Comparison of ENCODE assay signal across 23 cellular contexts in genomic region chr21:27776925-27777553, GRCh38.
DNase-seq lines count a peak whose midpoint lies in the region; ATAC-seq, FAIRE-seq and TF ChIP-seq lines count a peak whose summit lies in the region.
"Had no signal": no experiment of that assay in that cellular context is flagged by ENCODE, and none has a peak within 500 bp of the region (broad histone marks: within the 10 kb centered on the region; RNA-seq: fewer than 3 reads in every experiment).

No MANE protein-coding gene starts in this region.

- DNase-seq in Right ventricle myocardium superior = peak; percentile 54
- no peak for DNase-seq in right atrium auricular region (ENCODE audit: low spot score)
- peak; percentile 48 for DNase-seq in fibroblast of pulmonary artery (ENCODE audit: low read depth)
- DNase-seq in HepG2 (ENCODE audit: low spot score) = no peak
- peak in 1 of 2 donors; percentile 55 for DNase-seq in aorta
- DNase-seq in NCI-H1436 treated with DMSO at 0.1 percent for 48 hours (lab: John Stamatoyannopoulos, UW) = no peak
- no peak for DNase-seq in NK-92 treated with Interleukin-12 subunit alpha and Interleukin-12 subunit beta, amount 100 ng/mL, for 24 hours (lab: John Stamatoyannopoulos, UW)
- DNase-seq: ACHN; activated CD4-positive, alpha-beta T cell treated with anti-CD3 and anti-CD28 coated beads, Interleukin-2, amount 50 U/mL, for 48 hours; activated gamma-delta T cell; C1 segment of cervical spinal cord; HCEC 1CT; head of caudate nucleus; naive B cell; NCI-H1694 treated with DMSO at 0.1 percent for 48 hours; NCI-H82; PC-9 had no signal

- no TSS peak for BruUV-seq in HepG2 (replicated peaks; lab: Mats Ljungman, UMichigan)

- intact Hi-C loops in Right ventricle myocardium superior (cut with DNase I) = no loop called here
- intact Hi-C loops in HepG2 (cut with micrococcal nuclease; ENCODE audit: unreplicated experiment) = no loop called here
- intact Hi-C loops in aorta (cut with DNase I) = no loop called here

- H3K27me3 ChIP-seq in right atrium auricular region (no peaks in the 10 kb centered on the region), HepG2 (ENCODE audit: control insufficient read depth in 1 of 2, insufficient read depth in 2 of 2, low read length in 2 of 2) (no peaks in the 10 kb centered on the region; a peak in 1 of 5 replicates), aorta (ENCODE audit: control insufficient read depth in 1 of 2, insufficient read depth in 2 of 2, low read length in 1 of 2) (no peaks in the 10 kb centered on the region)
- H3K27me3 ChIP-seq: SJCRH30 had no signal

- in situ Hi-C loops in HepG2 (cut with HindIII; ENCODE audit: extremely low pct_ligation_motif_present, low pct_unique_long_range_greater_than_20kb) = no loop called here

- no peaks in the 10 kb centered on the region for H3K79me2 ChIP-seq in HepG2 (ENCODE audit: insufficient read depth, low read length)

- H2AFZ ChIP-seq in HepG2 (ENCODE audit: low read length) = no peak overlapping the region
- H2AFZ ChIP-seq: PC-9 had no signal

- H4K20me1 ChIP-seq in HepG2 (ENCODE audit: insufficient read depth, low read length) = no peaks in the 10 kb centered on the region

- H3K9ac ChIP-seq in HepG2 (ENCODE audit: insufficient read depth, low read depth, low read length) = no peak overlapping the region

- no peaks in the 10 kb centered on the region for H3K36me3 ChIP-seq in right atrium auricular region
- H3K36me3 ChIP-seq in HepG2 (replicated peaks in 1 of 2; ENCODE audit: control insufficient read depth in 1 of 2, insufficient read depth in 2 of 2, low read length in 2 of 2) = no peaks in the 10 kb centered on the region
- no peaks in the 10 kb centered on the region for H3K36me3 ChIP-seq in aorta (ENCODE audit: control insufficient read depth in 1 of 2, insufficient read depth in 2 of 2, low read length in 1 of 2)
- H3K36me3 ChIP-seq: SJCRH30, thoracic aorta had no signal

- TF ChIP-seq RAD21 in HepG2 (CRISPR knock-in tag; IDR thresholded peaks at IDR 0.05) = no peak

- FAIRE-seq in HepG2 (lab: Jason Lieb, UNC) = no peak
- FAIRE-seq: bronchial epithelial cell, GM18507 had no signal

- H3K9me3 ChIP-seq in right atrium auricular region = no peaks in the 10 kb centered on the region
- H3K9me3 ChIP-seq in HepG2 (ENCODE audit: low read length) = peaks cover 86% of the 10 kb centered on the region
- H3K9me3 ChIP-seq in aorta (ENCODE audit: control insufficient read depth, low read length) = no peaks in the 10 kb centered on the region
- H3K9me3 ChIP-seq: SJCRH30, thoracic aorta had no signal

- TF ChIP-seq EP300 in HepG2 (IDR thresholded peaks at IDR 0.05; ENCODE audit: low read depth in 2 of 2, low read length in 2 of 2) = no peak
- no peak for TF ChIP-seq EP300 in HepG2 (CRISPR knock-in tag; IDR thresholded peaks at IDR 0.05; ENCODE audit: borderline replicate concordance)

- CTCF ChIA-PET in HepG2 (lab: Yijun Ruan, JAX; ENCODE audit: low intra/inter-chr PET ratio, low total read pairs) = no interaction called here

- no peak overlapping the region for H3K27ac ChIP-seq in right atrium auricular region
- H3K27ac ChIP-seq in HepG2 (ENCODE audit: extremely low read length, insufficient read depth, low read length) = no peak overlapping the region
- H3K27ac ChIP-seq in aorta (ENCODE audit: low read depth in 1 of 2, low read length in 2 of 2) = no peak overlapping the region
- H3K27ac ChIP-seq: PC-9, SJCRH30, thoracic aorta had no signal

- TF ChIP-seq POLR2A in HepG2 (IDR thresholded peaks at IDR 0.05; ENCODE audit: insufficient read depth in 1 of 2, low read depth in 2 of 2, low read length in 2 of 2) = no peak

- H3K4me2 ChIP-seq in HepG2 (ENCODE audit: low read depth, low read length) = no peak overlapping the region
- H3K4me2 ChIP-seq: PC-9 had no signal

- H3K4me3 ChIP-seq in right atrium auricular region = no peak overlapping the region
- no peak overlapping the region for H3K4me3 ChIP-seq in fibroblast of pulmonary artery (replicated peaks; ENCODE audit: low read depth, low read length)
- H3K4me3 ChIP-seq in HepG2 (replicated peaks in 1 of 3; ENCODE audit: insufficient read depth in 1 of 3, low read depth in 2 of 3, low read length in 3 of 3) = no peak overlapping the region
- no peak overlapping the region for H3K4me3 ChIP-seq in aorta (ENCODE audit: low read length in 2 of 2)
- H3K4me3 ChIP-seq: PC-9, SJCRH30, thoracic aorta had no signal

- TF ChIP-seq CTCF in right atrium auricular region (IDR thresholded peaks at IDR 0.05) = no peak
- TF ChIP-seq CTCF in fibroblast of pulmonary artery (IDR thresholded peaks at IDR 0.05; ENCODE audit: low read length, missing control alignments) = no peak
- no peak for TF ChIP-seq CTCF in HepG2 (CRISPR knock-in tag; IDR thresholded peaks at IDR 0.05)

- ATAC-seq in Right ventricle myocardium superior (ENCODE audit: poor library complexity) (peak; percentile 74), HepG2 (no peak), aorta (ENCODE audit: low FRiP score) (peak; percentile 57), HG03108 (IDR thresholded peaks at IDR 0.05; ENCODE audit: unreplicated experiment) (no peak)
- ATAC-seq: stimulated activated effector memory CD8-positive, alpha-beta T cell treated with anti-CD3 and anti-CD28 coated beads, Interleukin-12 subunit alpha, Interleukin-12 subunit beta, amount 100 ng/mL, for 72 hours had no signal

- POLR2A ChIA-PET in HepG2 (lab: Yijun Ruan, JAX) = no interaction called here

- H3K4me1 ChIP-seq in right atrium auricular region (no peaks in the 10 kb centered on the region), HepG2 (ENCODE audit: insufficient read depth, low read length) (no peaks in the 10 kb centered on the region), aorta (ENCODE audit: control insufficient read depth in 1 of 2, insufficient read depth in 2 of 2, low read length in 2 of 2) (no peaks in the 10 kb centered on the region)
- H3K4me1 ChIP-seq: SJCRH30 had no signal

- WGBS in HepG2 (ENCODE audit: low lambda C conversion rate) = 7% methylated on average over 5 of the region's 9 CpGs
- WGBS in aorta, 2 donors = 29% methylated on average over 9 of the region's 9 CpGs

TF ChIP-seq in HepG2, 621 proteins besides CTCF, POLR2A, EP300 and RAD21:
- TF ChIP-seq, protein P1, sequence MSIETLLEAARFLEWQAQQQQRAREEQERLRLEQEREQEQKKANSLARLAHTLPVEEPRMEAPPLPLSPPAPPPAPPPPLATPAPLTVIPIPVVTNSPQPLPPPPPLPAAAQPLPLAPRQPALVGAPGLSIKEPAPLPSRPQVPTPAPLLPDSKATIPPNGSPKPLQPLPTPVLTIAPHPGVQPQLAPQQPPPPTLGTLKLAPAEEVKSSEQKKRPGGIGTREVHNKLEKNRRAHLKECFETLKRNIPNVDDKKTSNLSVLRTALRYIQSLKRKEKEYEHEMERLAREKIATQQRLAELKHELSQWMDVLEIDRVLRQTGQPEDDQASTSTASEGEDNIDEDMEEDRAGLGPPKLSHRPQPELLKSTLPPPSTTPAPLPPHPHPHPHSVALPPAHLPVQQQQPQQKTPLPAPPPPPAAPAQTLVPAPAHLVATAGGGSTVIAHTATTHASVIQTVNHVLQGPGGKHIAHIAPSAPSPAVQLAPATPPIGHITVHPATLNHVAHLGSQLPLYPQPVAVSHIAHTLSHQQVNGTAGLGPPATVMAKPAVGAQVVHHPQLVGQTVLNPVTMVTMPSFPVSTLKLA (IDR thresholded peaks at IDR 0.05) = peak; percentile 44
- TF ChIP-seq ZNF350 (CRISPR knock-in tag; IDR thresholded peaks at IDR 0.05; ENCODE audit: borderline replicate concordance, low read depth) = no peak

Comparison
In these comparisons a context has a peak if more than half of its experiments do, and no peak if none do; other contexts are left out.
1. DNase-seq: peak in Right ventricle myocardium superior (single experiment) and fibroblast of pulmonary artery (single experiment); none in right atrium auricular region (single experiment), HepG2 (single experiment), NCI-H1436 treated with DMSO at 0.1 percent for 48 hours (single experiment) and NK-92 treated with Interleukin-12 subunit alpha and Interleukin-12 subunit beta, amount 100 ng/mL, for 24 hours (single experiment).
2. ATAC-seq: peak in Right ventricle myocardium superior (single experiment) and aorta (single experiment); none in HepG2 (single experiment) and HG03108 (single experiment).